8 cellular contexts compared by ENCODE assay signal in genomic region chr12:442235-442884, GRCh38. TPM values are rescaled to one million over a fixed set of nuclear protein-coding genes. Genes with fewer than 3 reads are reported as not detected.
DNase-seq lines count a peak whose midpoint lies in the region; ATAC-seq, FAIRE-seq and TF ChIP-seq lines count a peak whose summit lies in the region.

No MANE protein-coding gene starts in this region.

- no peak overlapping the region for H3K27ac Mint-ChIP-seq in T-cell

- BruUV-seq in HepG2 (replicated peaks; lab: Mats Ljungman, UMichigan): no TSS peak

- H3K27me3 Mint-ChIP-seq in T-cell: peaks cover 0 to 4% of the 10 kb centered on the region in 2 donors

- no peak for TF ChIP-seq RAD21 in HepG2 (CRISPR knock-in tag; IDR thresholded peaks at IDR 0.05)

- H4K20me1 ChIP-seq in HepG2 (ENCODE audit: insufficient read depth, low read length): no peaks in the 10 kb centered on the region

- no peaks in the 10 kb centered on the region for H3K79me2 ChIP-seq in HepG2 (ENCODE audit: insufficient read depth, low read length)

- no peaks in the 10 kb centered on the region for H3K9me3 Mint-ChIP-seq in T-cell

- peak; percentile 73 for TF ChIP-seq CTCF in HepG2 (CRISPR knock-in tag; IDR thresholded peaks at IDR 0.05)
- peak; percentile 52 to 84 (median 79) for TF ChIP-seq CTCF in testis (IDR thresholded peaks at IDR 0.05)

- H3K4me2 ChIP-seq in HepG2 (ENCODE audit: low read depth, low read length): no peak overlapping the region

- H3K36me3 Mint-ChIP-seq in T-cell: peaks cover 28% of the 10 kb centered on the region

- no peak overlapping the region for H3K9ac ChIP-seq in HepG2 (ENCODE audit: insufficient read depth, low read depth, low read length)

- no peak overlapping the region for H2AFZ ChIP-seq in HepG2 (ENCODE audit: low read length)

- H3K9me3 ChIP-seq in HepG2 (ENCODE audit: low read length) (no peaks in the 10 kb centered on the region), testis (no peaks in the 10 kb centered on the region)

- H3K27ac ChIP-seq in HepG2 (ENCODE audit: extremely low read length, insufficient read depth, low read length): no peak overlapping the region
- H3K27ac ChIP-seq in testis: no peak overlapping the region

- ATAC-seq in T-cell (replicated peaks in 1 of 4) (peak in 1 of 4 experiments; percentile 26), HepG2 (peak; percentile 44; the same call in 2 of the 3 replicates), GM19397 (IDR thresholded peaks at IDR 0.05; ENCODE audit: unreplicated experiment) (no peak)

- no peak for TF ChIP-seq EP300 in HepG2 (IDR thresholded peaks at IDR 0.05; ENCODE audit: low read depth in 2 of 2, low read length in 2 of 2)
- TF ChIP-seq EP300 in HepG2 (CRISPR knock-in tag; IDR thresholded peaks at IDR 0.05; ENCODE audit: borderline replicate concordance): no peak

- POLR2A ChIA-PET in T-cell (lab: Charles Lee) (no interaction called here), HepG2 (lab: Yijun Ruan, JAX) (no interaction called here)

- no peak for TF ChIP-seq POLR2A in HepG2 (IDR thresholded peaks at IDR 0.05; ENCODE audit: insufficient read depth in 1 of 2, low read depth in 2 of 2, low read length in 2 of 2)
- TF ChIP-seq POLR2A in testis (IDR thresholded peaks at IDR 0.05): no peak

- no peak overlapping the region for H3K4me3 Mint-ChIP-seq in T-cell

- H3K4me3 ChIP-seq in HepG2 (replicated peaks in 1 of 3; ENCODE audit: insufficient read depth in 1 of 3, low read depth in 2 of 3, low read length in 3 of 3) (no peak overlapping the region), testis (no peak overlapping the region)

- peak; percentile 8 for DNase-seq in NCI-H748 (lab: John Stamatoyannopoulos, UW; ENCODE audit: unreplicated experiment)
- DNase-seq in NCI-H748 treated with DMSO at 0.1 percent for 48 hours (lab: John Stamatoyannopoulos, UW): no peak
- peak; percentile 49 for DNase-seq in LHCN-M2 (ENCODE audit: low read depth)
- DNase-seq in T-cell: peak in 22 of 34 experiments; percentile 9 to 53 (median 29)
- DNase-seq in dedifferentiated amniotic fluid mesenchymal stem cell (ENCODE audit: extremely low spot score): peak; percentile 56
- DNase-seq in HepG2 (ENCODE audit: low spot score): peak; percentile 36
- DNase-seq in testis: peak; percentile 72

- 71% methylated on average over 16 of the region's 16 CpGs for WGBS in HepG2 (ENCODE audit: low lambda C conversion rate)
- WGBS in testis, 2 donors: 63 to 68% methylated on average over 16 of the region's 16 CpGs

- in situ Hi-C loops in HepG2 (cut with HindIII; ENCODE audit: extremely low pct_ligation_motif_present, low pct_unique_long_range_greater_than_20kb): no loop called here

- H3K36me3 ChIP-seq in HepG2 (replicated peaks in 1 of 2; ENCODE audit: control insufficient read depth in 1 of 2, insufficient read depth in 2 of 2, low read length in 2 of 2): peaks cover 4 to 33% of the 10 kb centered on the region in 2 experiments
- H3K36me3 ChIP-seq in testis (ENCODE audit: low read depth, missing control alignments): no peaks in the 10 kb centered on the region

- intact Hi-C loops in HepG2 (cut with micrococcal nuclease; ENCODE audit: unreplicated experiment) (no loop called here), testis (cut with DNase I; ENCODE audit: low total_unique reads) (no loop called here)

- H3K27me3 ChIP-seq in HepG2 (ENCODE audit: control insufficient read depth in 1 of 2, insufficient read depth in 2 of 2, low read length in 2 of 2) (no peaks in the 10 kb centered on the region), testis (no peaks in the 10 kb centered on the region)

- CTCF ChIA-PET in T-cell (lab: Charles Lee): interaction anchor here (0.5 to 1.8 kb wide), 16 partner anchors 8 to 650 kb away, joined by 3 to 9 read pairs (median 3); no protein-coding TSS in a partner anchor
- CTCF ChIA-PET in HepG2 (lab: Yijun Ruan, JAX; ENCODE audit: low intra/inter-chr PET ratio, low total read pairs): interaction anchor here (1.1 to 1.7 kb wide), 3 partner anchors 9 to 105 kb away, joined by 4 to 11 read pairs (median 9); no protein-coding TSS in a partner anchor

- no peaks in the 10 kb centered on the region for H3K4me1 ChIP-seq in HepG2 (ENCODE audit: insufficient read depth, low read length)
- no peaks in the 10 kb centered on the region for H3K4me1 ChIP-seq in testis

- no peaks in the 10 kb centered on the region for H3K4me1 Mint-ChIP-seq in T-cell

- peak; percentile 82 for FAIRE-seq in HepG2 (lab: Jason Lieb, UNC)

RNA-seq across cellular contexts. Expression of gene B4GALNT3, which starts 17.4 kb away (rescaled TPM):
- total RNA-seq in LHCN-M2 (2014; rRNA removed): 0.06 and 0.19 TPM in 2 replicates
- polyA plus RNA-seq in LHCN-M2 (2012): 0.38 TPM
- total RNA-seq in T-cell: 1 to 10 TPM in 4 of 5 donors, under 1 TPM in 1; 0.70 to 3.8 (median 2.0) TPM
- 2.9 and 4.4 TPM in 2 replicates for total RNA-seq in HepG2 (2016; rRNA removed; fragmentation: Illumina TruSeq; extraction: Trizol)
- 0.71 TPM in 2 replicates for total RNA-seq in HepG2 (2016; cell fraction: cytosol; rRNA removed; fragmentation: Illumina TruSeq; extraction: Trizol; ENCODE audit: low read depth)
- total RNA-seq in HepG2 (2016; cell fraction: insoluble cytoplasmic fraction; rRNA removed; fragmentation: Illumina TruSeq; extraction: Trizol): 1.5 and 4.8 TPM in 2 replicates
- 1.5 and 1.9 TPM in 2 replicates for total RNA-seq in HepG2 (2016; cell fraction: membrane; rRNA removed; fragmentation: Illumina TruSeq; extraction: Trizol)
- total RNA-seq in HepG2 (2016; cell fraction: nucleus; rRNA removed; fragmentation: Illumina TruSeq; extraction: Trizol): 2.9 and 4.5 TPM in 2 replicates
- 3.2 and 3.3 TPM in 2 replicates for polyA plus RNA-seq in HepG2 (2011; rRNA removed)
- 1.4 and 1.6 TPM in 2 replicates for polyA plus RNA-seq in HepG2 (2011; cell fraction: cytosol; rRNA removed)
- polyA plus RNA-seq in HepG2 (2011; cell fraction: nucleus; rRNA removed): 3.7 and 4.2 TPM in 2 replicates
- 1.1 and 1.3 TPM in 2 replicates for polyA plus RNA-seq in HepG2 (2012)
- polyA plus RNA-seq in HepG2 (2016; cell fraction: cytosol; fragmentation: Illumina TruSeq; extraction: Trizol; ENCODE audit: low read depth): 0.20 and 0.24 TPM in 2 replicates
- 2.4 and 3.2 TPM in 2 replicates for polyA plus RNA-seq in HepG2 (2016; cell fraction: insoluble cytoplasmic fraction; fragmentation: Illumina TruSeq; extraction: Trizol; ENCODE audit: low read depth)
- 1.0 and 1.1 TPM in 2 replicates for polyA plus RNA-seq in HepG2 (2016; cell fraction: membrane; fragmentation: Illumina TruSeq; extraction: Trizol; ENCODE audit: low read depth)
- 10.8 TPM in 2 replicates for polyA plus RNA-seq in HepG2 (2016; cell fraction: nucleus; fragmentation: Illumina TruSeq; extraction: Trizol; ENCODE audit: insufficient read depth, low read depth)
- polyA minus RNA-seq in HepG2 (2011; rRNA and poly(A)+ RNA removed; ENCODE audit: low replicate concordance): 2.2 TPM in 1 of 2 replicates, not detected in the other
- polyA minus RNA-seq in HepG2 (2011; cell fraction: cytosol; rRNA and poly(A)+ RNA removed): 0.53 and 0.99 TPM in 2 replicates
- 1.2 and 2.9 TPM in 2 replicates for polyA minus RNA-seq in HepG2 (2011; cell fraction: nucleus; rRNA and poly(A)+ RNA removed)
- 10 to 100 TPM; 16.7 to 24.3 TPM for total RNA-seq in testis
- polyA plus RNA-seq in testis (ENCODE audit: insufficient read depth, low read depth, low replicate concordance): 34.6 TPM

RNA-seq across cellular contexts. Expression of gene CCDC77, which starts 40.9 kb away (rescaled TPM):
- total RNA-seq in LHCN-M2 (2014; rRNA removed) (25.2 and 31.8 TPM in 2 replicates), T-cell (10 to 100 TPM in 3 of 5 donors, 1 to 10 TPM in 2; 9.7 to 14.6 (median 10.3) TPM), HepG2 (2016; rRNA removed; fragmentation: Illumina TruSeq; extraction: Trizol) (16.4 and 21.3 TPM in 2 replicates), testis (10 to 100 TPM; 21.3 to 37.0 TPM)
- 7.7 TPM for polyA plus RNA-seq in LHCN-M2 (2012)
- total RNA-seq in HepG2 (2016; cell fraction: cytosol; rRNA removed; fragmentation: Illumina TruSeq; extraction: Trizol; ENCODE audit: low read depth): 20.6 TPM in 2 replicates
- total RNA-seq in HepG2 (2016; cell fraction: insoluble cytoplasmic fraction; rRNA removed; fragmentation: Illumina TruSeq; extraction: Trizol): 17.1 and 22.0 TPM in 2 replicates
- total RNA-seq in HepG2 (2016; cell fraction: membrane; rRNA removed; fragmentation: Illumina TruSeq; extraction: Trizol): 6.1 and 7.1 TPM in 2 replicates
- 15.5 and 18.4 TPM in 2 replicates for total RNA-seq in HepG2 (2016; cell fraction: nucleus; rRNA removed; fragmentation: Illumina TruSeq; extraction: Trizol)
- polyA plus RNA-seq in HepG2 (2011; rRNA removed) (4.3 and 6.4 TPM in 2 replicates), testis (ENCODE audit: insufficient read depth, low read depth, low replicate concordance) (19.5 TPM)
- 2.5 and 2.8 TPM in 2 replicates for polyA plus RNA-seq in HepG2 (2011; cell fraction: cytosol; rRNA removed)
- polyA plus RNA-seq in HepG2 (2011; cell fraction: nucleus; rRNA removed): 5.0 and 5.3 TPM in 2 replicates
- polyA plus RNA-seq in HepG2 (2012): 4.3 and 7.4 TPM in 2 replicates
- 0.87 and 1.6 TPM in 2 replicates for polyA plus RNA-seq in HepG2 (2016; cell fraction: cytosol; fragmentation: Illumina TruSeq; extraction: Trizol; ENCODE audit: low read depth)
- 17.3 and 17.7 TPM in 2 replicates for polyA plus RNA-seq in HepG2 (2016; cell fraction: insoluble cytoplasmic fraction; fragmentation: Illumina TruSeq; extraction: Trizol; ENCODE audit: low read depth)
- polyA plus RNA-seq in HepG2 (2016; cell fraction: membrane; fragmentation: Illumina TruSeq; extraction: Trizol; ENCODE audit: low read depth): 2.8 and 3.1 TPM in 2 replicates
- 21.1 TPM in 2 replicates for polyA plus RNA-seq in HepG2 (2016; cell fraction: nucleus; fragmentation: Illumina TruSeq; extraction: Trizol; ENCODE audit: insufficient read depth, low read depth)
- 6.3 and 28.2 TPM in 2 replicates for polyA minus RNA-seq in HepG2 (2011; rRNA and poly(A)+ RNA removed; ENCODE audit: low replicate concordance)
- 3.7 and 4.2 TPM in 2 replicates for polyA minus RNA-seq in HepG2 (2011; cell fraction: cytosol; rRNA and poly(A)+ RNA removed)
- polyA minus RNA-seq in HepG2 (2011; cell fraction: nucleus; rRNA and poly(A)+ RNA removed): 10.6 and 11.7 TPM in 2 replicates

RNA-seq across cellular contexts. Expression of gene KDM5A, which starts 53.2 kb away (rescaled TPM):
- total RNA-seq in LHCN-M2 (2014; rRNA removed) (32.4 and 40.2 TPM in 2 replicates), T-cell (100 to 1,000 TPM; 126 to 157 (median 142) TPM), HepG2 (2016; rRNA removed; fragmentation: Illumina TruSeq; extraction: Trizol) (29.2 and 40.5 TPM in 2 replicates), testis (100 to 1,000 TPM; 113 to 127 TPM)
- 12.4 TPM for polyA plus RNA-seq in LHCN-M2 (2012)
- 2.5 and 3.5 TPM in 2 replicates for total RNA-seq in HepG2 (2016; cell fraction: cytosol; rRNA removed; fragmentation: Illumina TruSeq; extraction: Trizol; ENCODE audit: low read depth)
- 26.7 and 38.0 TPM in 2 replicates for total RNA-seq in HepG2 (2016; cell fraction: insoluble cytoplasmic fraction; rRNA removed; fragmentation: Illumina TruSeq; extraction: Trizol)
- 6.3 and 7.7 TPM in 2 replicates for total RNA-seq in HepG2 (2016; cell fraction: membrane; rRNA removed; fragmentation: Illumina TruSeq; extraction: Trizol)
- total RNA-seq in HepG2 (2016; cell fraction: nucleus; rRNA removed; fragmentation: Illumina TruSeq; extraction: Trizol): 47.7 and 56.6 TPM in 2 replicates
- polyA plus RNA-seq in HepG2 (2011; rRNA removed) (9.7 and 12.0 TPM in 2 replicates), testis (ENCODE audit: insufficient read depth, low read depth, low replicate concordance) (41.7 TPM)
- polyA plus RNA-seq in HepG2 (2011; cell fraction: cytosol; rRNA removed): 9.2 TPM in 2 replicates
- 18.1 and 19.0 TPM in 2 replicates for polyA plus RNA-seq in HepG2 (2011; cell fraction: nucleus; rRNA removed)
- 13.1 and 16.1 TPM in 2 replicates for polyA plus RNA-seq in HepG2 (2012)
- 0.46 and 0.58 TPM in 2 replicates for polyA plus RNA-seq in HepG2 (2016; cell fraction: cytosol; fragmentation: Illumina TruSeq; extraction: Trizol; ENCODE audit: low read depth)
- 12.9 and 13.0 TPM in 2 replicates for polyA plus RNA-seq in HepG2 (2016; cell fraction: insoluble cytoplasmic fraction; fragmentation: Illumina TruSeq; extraction: Trizol; ENCODE audit: low read depth)
- 1.2 TPM in 2 replicates for polyA plus RNA-seq in HepG2 (2016; cell fraction: membrane; fragmentation: Illumina TruSeq; extraction: Trizol; ENCODE audit: low read depth)
- polyA plus RNA-seq in HepG2 (2016; cell fraction: nucleus; fragmentation: Illumina TruSeq; extraction: Trizol; ENCODE audit: insufficient read depth, low read depth): 13.5 and 17.6 TPM in 2 replicates
- polyA minus RNA-seq in HepG2 (2011; rRNA and poly(A)+ RNA removed; ENCODE audit: low replicate concordance): 83.3 and 105 TPM in 2 replicates
- polyA minus RNA-seq in HepG2 (2011; cell fraction: cytosol; rRNA and poly(A)+ RNA removed): 32.5 and 47.4 TPM in 2 replicates
- polyA minus RNA-seq in HepG2 (2011; cell fraction: nucleus; rRNA and poly(A)+ RNA removed): 138 and 173 TPM in 2 replicates
